In genomic region chr6:42103753-42104094, GRCh38 we compare ENCODE assay signal across 11 cellular contexts. TPM values are rescaled to one million over a fixed set of nuclear protein-coding genes. Genes with fewer than 3 reads are reported as not detected.
A peak's percentile ranks its signal among the peaks of the same experiment; 100 is the strongest.
DNase-seq lines count a peak whose midpoint lies in the region; ATAC-seq lines count a peak whose summit lies in the region.
"Had no signal": no experiment of that assay in that cellular context is flagged by ENCODE, and none has a peak within 500 bp of the region (broad histone marks: within the 10 kb centered on the region; RNA-seq: fewer than 3 reads in every experiment).

No MANE protein-coding gene starts in this region.

- H3K4me3 ChIP-seq in mesenchymal stem cell (ENCODE audit: insufficient read depth in 1 of 2, low read depth in 1 of 2, low read length in 2 of 2) = peak overlapping the region in 1 of 2 experiments; percentile 62

- H4K91ac ChIP-seq in mesenchymal stem cell (ENCODE audit: low read length) = peak overlapping the region; percentile 6

- intact Hi-C loops in activated T-helper 2 cell treated with anti-CD3 and anti-CD28 coated beads, Interferon-gamma antibody, Interleukin-2, Interleukin-4, amounts not matched to agents 10 μg/mL and 5 μg/mL and 100 μg/mL, durations not matched to agents 14 hours and 24 hours and 36 hours (cut with micrococcal nuclease) = loop anchor here (1.0 to 2.0 kb wide), 2 partner anchors 28 to 317 kb away; partner anchors contain the start of gene TOMM6

- peak overlapping the region; percentile 72 for H3K4me3 Mint-ChIP-seq in stimulated activated naive CD8-positive, alpha-beta T cell treated with anti-CD3 and anti-CD28 coated beads, Interleukin-15, Interleukin-2, amounts not matched to agents 100 ng/mL and 50 ng/mL, for 24 hours
- H3K4me3 Mint-ChIP-seq in activated T-helper 2 cell treated with anti-CD3 and anti-CD28 coated beads, Interferon-gamma antibody, Interleukin-2, Interleukin-4, amounts not matched to agents 10 μg/mL and 5 μg/mL and 100 μg/mL, durations not matched to agents 14 hours and 24 hours and 36 hours (ENCODE audit: low read depth) = peak overlapping the region; percentile 63

- no peak overlapping the region for H2BK120ac ChIP-seq in mesenchymal stem cell (ENCODE audit: low read depth, low read length)

- DNase-seq in stimulated activated naive CD8-positive, alpha-beta T cell treated with anti-CD3 and anti-CD28 coated beads, Interleukin-15, Interleukin-2, amounts not matched to agents 100 U/mL and 50 U/mL, for 24 hours = no peak
- no peak for DNase-seq in activated T-helper 2 cell treated with anti-CD3 and anti-CD28 coated beads, Interferon-gamma antibody, Interleukin-2, Interleukin-4, amounts not matched to agents 10 μg/mL and 5 μg/mL and 100 μg/mL, durations not matched to agents 14 hours and 24 hours and 36 hours (ENCODE audit: low spot score)
- DNase-seq in mesenchymal stem cell (no peak), 8988T (no peak), AG08396 (ENCODE audit: low spot score) (no peak)
- DNase-seq: NCI-H524 had no signal

- H3K4ac ChIP-seq in mesenchymal stem cell (ENCODE audit: low read depth in 1 of 2, low read length in 2 of 2) = no peak overlapping the region

- no peak overlapping the region for H3K4me2 ChIP-seq in mesenchymal stem cell (ENCODE audit: low read length, poor library complexity, severe bottlenecking)

- peaks cover 26% of the 10 kb centered on the region for H3K4me1 Mint-ChIP-seq in stimulated activated naive CD8-positive, alpha-beta T cell treated with anti-CD3 and anti-CD28 coated beads, Interleukin-15, Interleukin-2, amounts not matched to agents 100 ng/mL and 50 ng/mL, for 24 hours (ENCODE audit: low read depth)
- peaks cover 24% of the 10 kb centered on the region for H3K4me1 Mint-ChIP-seq in activated T-helper 2 cell treated with anti-CD3 and anti-CD28 coated beads, Interferon-gamma antibody, Interleukin-2, Interleukin-4, amounts not matched to agents 10 μg/mL and 5 μg/mL and 100 μg/mL, durations not matched to agents 14 hours and 24 hours and 36 hours (ENCODE audit: low read depth)

- H3K4me1 ChIP-seq in mesenchymal stem cell (ENCODE audit: control insufficient read depth, insufficient read depth, low read depth, low read length) = peaks cover 19% of the 10 kb centered on the region
- H3K4me1 ChIP-seq: gastrocnemius medialis had no signal

- H3K14ac ChIP-seq in mesenchymal stem cell (ENCODE audit: low read length in 2 of 2) = no peak overlapping the region

- H3K27ac ChIP-seq in mesenchymal stem cell (ENCODE audit: low read length, poor library complexity, severe bottlenecking) = no peak overlapping the region
- H3K27ac ChIP-seq: gastrocnemius medialis, ovary had no signal

- H3K27me3 Mint-ChIP-seq in stimulated activated naive CD8-positive, alpha-beta T cell treated with anti-CD3 and anti-CD28 coated beads, Interleukin-15, Interleukin-2, amounts not matched to agents 100 ng/mL and 50 ng/mL, for 24 hours = no peaks in the 10 kb centered on the region
- no peaks in the 10 kb centered on the region for H3K27me3 Mint-ChIP-seq in activated T-helper 2 cell treated with anti-CD3 and anti-CD28 coated beads, Interferon-gamma antibody, Interleukin-2, Interleukin-4, amounts not matched to agents 10 μg/mL and 5 μg/mL and 100 μg/mL, durations not matched to agents 14 hours and 24 hours and 36 hours (ENCODE audit: low read depth)

- H3K27me3 ChIP-seq in mesenchymal stem cell (ENCODE audit: control insufficient read depth in 1 of 2, insufficient read depth in 1 of 2, low read length in 2 of 2) = no peaks in the 10 kb centered on the region
- H3K27me3 ChIP-seq: ovary had no signal

- H2BK5ac ChIP-seq in mesenchymal stem cell (ENCODE audit: low read depth, low read length, poor library complexity, severe bottlenecking) = no peak overlapping the region

- no peaks in the 10 kb centered on the region for H3K9me3 ChIP-seq in mesenchymal stem cell (ENCODE audit: control insufficient read depth, low read length)
- H3K9me3 ChIP-seq: gastrocnemius medialis, ovary had no signal

- no peak for ATAC-seq in stimulated activated naive CD8-positive, alpha-beta T cell treated with anti-CD3 and anti-CD28 coated beads, Interleukin-15, Interleukin-2, amounts not matched to agents 100 U/mL and 50 U/mL, for 24 hours
- ATAC-seq in HG03521 (IDR thresholded peaks at IDR 0.05; ENCODE audit: unreplicated experiment) = no peak
- no peak for ATAC-seq in GM21576 (IDR thresholded peaks at IDR 0.05; ENCODE audit: unreplicated experiment)

- 93% methylated on average over 12 of the region's 12 CpGs for WGBS in mesenchymal stem cell

- peak overlapping the region; percentile 69 for H3K9ac ChIP-seq in mesenchymal stem cell (ENCODE audit: low read length)

- H3K18ac ChIP-seq in mesenchymal stem cell (ENCODE audit: low read depth in 1 of 2, low read length in 2 of 2) = peak overlapping the region; percentile 34 to 42

- H2AK5ac ChIP-seq in mesenchymal stem cell (ENCODE audit: low read length, severe bottlenecking) = peak overlapping the region; percentile 27

- no peaks in the 10 kb centered on the region for H3K79me1 ChIP-seq in mesenchymal stem cell (replicated peaks; ENCODE audit: low read length, poor library complexity, severe bottlenecking)

- no peak overlapping the region for H3K23ac ChIP-seq in mesenchymal stem cell (ENCODE audit: low read length in 2 of 2)

- peak overlapping the region; percentile 36 for H2AFZ ChIP-seq in mesenchymal stem cell (ENCODE audit: low read depth, low read length)

- no peak overlapping the region for H2BK15ac ChIP-seq in mesenchymal stem cell (ENCODE audit: low read depth, poor library complexity, severe bottlenecking)

- H4K8ac ChIP-seq in mesenchymal stem cell (ENCODE audit: low read length) = peak overlapping the region; percentile 59

- no peaks in the 10 kb centered on the region for H3K9me3 Mint-ChIP-seq in stimulated activated naive CD8-positive, alpha-beta T cell treated with anti-CD3 and anti-CD28 coated beads, Interleukin-15, Interleukin-2, amounts not matched to agents 100 ng/mL and 50 ng/mL, for 24 hours
- H3K9me3 Mint-ChIP-seq in activated T-helper 2 cell treated with anti-CD3 and anti-CD28 coated beads, Interferon-gamma antibody, Interleukin-2, Interleukin-4, amounts not matched to agents 10 μg/mL and 5 μg/mL and 100 μg/mL, durations not matched to agents 14 hours and 24 hours and 36 hours = no peaks in the 10 kb centered on the region

- no peaks in the 10 kb centered on the region for H3K36me3 Mint-ChIP-seq in stimulated activated naive CD8-positive, alpha-beta T cell treated with anti-CD3 and anti-CD28 coated beads, Interleukin-15, Interleukin-2, amounts not matched to agents 100 ng/mL and 50 ng/mL, for 24 hours (ENCODE audit: low read depth)
- no peaks in the 10 kb centered on the region for H3K36me3 Mint-ChIP-seq in activated T-helper 2 cell treated with anti-CD3 and anti-CD28 coated beads, Interferon-gamma antibody, Interleukin-2, Interleukin-4, amounts not matched to agents 10 μg/mL and 5 μg/mL and 100 μg/mL, durations not matched to agents 14 hours and 24 hours and 36 hours (ENCODE audit: low read depth)

- H2BK12ac ChIP-seq in mesenchymal stem cell (ENCODE audit: low read length in 2 of 2) = peak overlapping the region in 1 of 2 experiments; percentile 12

- peaks cover 6 to 44% of the 10 kb centered on the region in 2 experiments for H3K36me3 ChIP-seq in mesenchymal stem cell (ENCODE audit: control insufficient read depth in 1 of 2, insufficient read depth in 2 of 2, low read depth in 1 of 2, low read length in 2 of 2)
- H3K36me3 ChIP-seq: gastrocnemius medialis, ovary had no signal

- H3K27ac Mint-ChIP-seq in stimulated activated naive CD8-positive, alpha-beta T cell treated with anti-CD3 and anti-CD28 coated beads, Interleukin-15, Interleukin-2, amounts not matched to agents 100 ng/mL and 50 ng/mL, for 24 hours = peak overlapping the region; percentile 49
- peak overlapping the region; percentile 51 for H3K27ac Mint-ChIP-seq in activated T-helper 2 cell treated with anti-CD3 and anti-CD28 coated beads, Interferon-gamma antibody, Interleukin-2, Interleukin-4, amounts not matched to agents 10 μg/mL and 5 μg/mL and 100 μg/mL, durations not matched to agents 14 hours and 24 hours and 36 hours

RNA-seq across cellular contexts. Expression of gene C6orf132, which starts 38.7 kb away (rescaled TPM):
- total RNA-seq in activated T-helper 2 cell treated with anti-CD3 and anti-CD28 coated beads, Interferon-gamma antibody, Interleukin-2, Interleukin-4, amounts not matched to agents 10 μg/mL and 5 μg/mL and 100 μg/mL, durations not matched to agents 14 hours and 24 hours and 36 hours = 0.09 and 0.23 TPM in 2 replicates
- polyA plus RNA-seq in mesenchymal stem cell (2013, experiment 1 of 2) = 2.1 TPM
- 2.2 TPM for polyA plus RNA-seq in mesenchymal stem cell (2013, experiment 2 of 2)

RNA-seq across cellular contexts. Expression of gene TAF8, which starts 53.4 kb away (rescaled TPM):
- total RNA-seq in activated T-helper 2 cell treated with anti-CD3 and anti-CD28 coated beads, Interferon-gamma antibody, Interleukin-2, Interleukin-4, amounts not matched to agents 10 μg/mL and 5 μg/mL and 100 μg/mL, durations not matched to agents 14 hours and 24 hours and 36 hours = 38.8 and 41.9 TPM in 2 replicates
- 17.9 TPM for polyA plus RNA-seq in mesenchymal stem cell (2013, experiment 1 of 2)
- 18.2 TPM for polyA plus RNA-seq in mesenchymal stem cell (2013, experiment 2 of 2)
